ENCODE assay signal across 8 cellular contexts in the genomic region with DNA sequence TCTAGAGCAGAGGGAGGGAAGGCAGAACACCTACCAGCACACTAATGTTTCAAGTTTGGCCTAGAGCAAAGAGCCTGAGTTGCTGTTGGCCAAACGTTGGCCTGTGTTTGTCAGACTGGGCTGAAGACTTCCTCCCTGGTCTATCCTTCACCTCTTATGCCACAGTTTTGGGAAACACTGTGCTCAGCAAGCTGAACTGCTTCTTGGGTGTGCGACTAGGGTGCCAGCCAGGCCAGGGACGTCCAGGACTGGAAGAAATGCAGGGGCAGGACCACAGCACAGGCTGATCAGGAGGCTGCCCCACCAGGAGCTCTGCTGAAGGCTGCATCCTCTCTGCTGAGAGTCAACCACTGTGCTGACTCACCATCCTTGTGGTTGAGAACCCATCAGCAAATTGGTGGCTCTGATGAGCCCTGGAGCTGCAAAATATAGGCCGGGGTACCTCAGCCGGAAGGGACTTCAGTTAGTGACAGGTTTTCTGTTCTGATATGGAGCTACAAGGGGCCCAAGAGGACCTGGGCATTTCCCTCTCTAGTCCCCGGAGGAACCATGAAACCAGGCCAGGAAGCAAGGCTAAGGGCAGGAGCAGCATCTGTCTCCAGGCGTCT.
DNase-seq lines count a peak whose midpoint lies in the region; ATAC-seq and TF ChIP-seq lines count a peak whose summit lies in the region.

No MANE protein-coding gene starts in this region.

- H3K36me3 Mint-ChIP-seq in endothelial cell (ENCODE audit: low read depth, unreplicated experiment): no peaks in the 10 kb centered on the region

- H3K9me3 ChIP-seq in body of pancreas: no peaks in the 10 kb centered on the region

- TF ChIP-seq CTCF in endothelial cell (IDR thresholded peaks at IDR 0.05; ENCODE audit: unreplicated experiment): no peak
- TF ChIP-seq CTCF in body of pancreas (IDR thresholded peaks at IDR 0.05): no peak

- no peak overlapping the region for H3K27ac Mint-ChIP-seq in endothelial cell (ENCODE audit: unreplicated experiment)

- no peaks in the 10 kb centered on the region for H3K27me3 ChIP-seq in body of pancreas

- no peak overlapping the region for H3K4me3 ChIP-seq in body of pancreas

- no peak overlapping the region for H3K4me3 Mint-ChIP-seq in endothelial cell (ENCODE audit: unreplicated experiment)

- DNase-seq in ELR (ENCODE audit: low read depth) (peak; percentile 56), OCI-M1 (lab: John Stamatoyannopoulos, UW) (peak; percentile 71), DMS53 treated with DMSO at 0.1 percent for 48 hours (lab: John Stamatoyannopoulos, UW; ENCODE audit: unreplicated experiment) (no peak), endothelial cell (ENCODE audit: low spot score) (no peak), body of pancreas (no peak)
- DNase-seq in activated naive CD4-positive, alpha-beta T cell treated with Interleukin-2 at 50 U/mL for 16 hours: peak; percentile 71
- peak; percentile 68 for DNase-seq in stimulated activated CD4-positive, alpha-beta T cell treated with anti-CD3 and anti-CD28 coated beads, Interleukin-2, amount 100 ng/mL, for 4 hours (ENCODE audit: low read depth)

- H3K36me3 ChIP-seq in body of pancreas (replicated peaks in 1 of 2; ENCODE audit: insufficient read depth in 1 of 2, low read depth in 2 of 2): no peaks in the 10 kb centered on the region

- no peak overlapping the region for H3K27ac ChIP-seq in body of pancreas

- 56 to 76% methylated on average over 7 of the region's 7 CpGs for WGBS in body of pancreas, 2 donors

- ATAC-seq in GM21786 (IDR thresholded peaks at IDR 0.05; ENCODE audit: unreplicated experiment) (peak; percentile 69), body of pancreas (no peak)

- H3K4me1 ChIP-seq in body of pancreas: no peaks in the 10 kb centered on the region

- H3K9me3 Mint-ChIP-seq in endothelial cell (ENCODE audit: unreplicated experiment): no peaks in the 10 kb centered on the region

- no peaks in the 10 kb centered on the region for H3K27me3 Mint-ChIP-seq in endothelial cell (ENCODE audit: unreplicated experiment)

- intact Hi-C loops in body of pancreas (cut with DNase I): no loop called here

- TF ChIP-seq POLR2A in body of pancreas (IDR thresholded peaks at IDR 0.05): no peak

- H3K4me1 Mint-ChIP-seq in endothelial cell (ENCODE audit: unreplicated experiment): no peaks in the 10 kb centered on the region

Comparison
In these comparisons a context has a peak if more than half of its experiments do, and no peak if none do; other contexts are left out.
1. DNase-seq: peak in ELR (single experiment), OCI-M1 (single experiment), activated naive CD4-positive, alpha-beta T cell treated with Interleukin-2 at 50 U/mL for 16 hours (single experiment) and stimulated activated CD4-positive, alpha-beta T cell treated with anti-CD3 and anti-CD28 coated beads, Interleukin-2, amount 100 ng/mL, for 4 hours (single experiment); none in DMS53 treated with DMSO at 0.1 percent for 48 hours (single experiment), endothelial cell (single experiment) and body of pancreas (0 of 4).